In genomic region chr10:102413053-102413705, GRCh38 we compare ENCODE assay signal across 7 cellular contexts. TPM values are rescaled to one million over a fixed set of nuclear protein-coding genes. Genes with fewer than 3 reads are reported as not detected.
DNase-seq lines count a peak whose midpoint lies in the region; ATAC-seq and TF ChIP-seq lines count a peak whose summit lies in the region.
"Had no signal": no experiment of that assay in that cellular context is flagged by ENCODE, and none has a peak within 500 bp of the region (broad histone marks: within the 10 kb centered on the region; RNA-seq: fewer than 3 reads in every experiment).

No MANE protein-coding gene starts in this region.

- intact Hi-C loops in left lung (cut with DNase I), result no loop called here

- in situ Hi-C loops in Caki2 (cut with HindIII; ENCODE audit: low pct_unique_long_range_greater_than_20kb, low sequenced_read_pairs), result no loop called here

- H3K4me1 ChIP-seq in left lung, result peaks cover 0 to 23% of the 10 kb centered on the region in 2 donors

- peaks cover 12% of the 10 kb centered on the region for H3K27me3 Mint-ChIP-seq in brain

- H3K36me3 Mint-ChIP-seq in brain, result peaks cover 3% of the 10 kb centered on the region

- no peaks in the 10 kb centered on the region for H3K9me3 ChIP-seq in left lung

- H3K4me3 ChIP-seq in left lung, result no peak overlapping the region

- peak; percentile 22 for DNase-seq in Caki2 (ENCODE audit: low read depth)
- DNase-seq in NCI-H1105 (lab: John Stamatoyannopoulos, UW), result peak; percentile 74
- no peak for DNase-seq in left lung
- no peak for DNase-seq in KG1 (lab: John Stamatoyannopoulos, UW)
- DNase-seq: central memory CD4-positive, alpha-beta T cell had no signal

- peaks cover 0 to 4% (median 0%) of the 10 kb centered on the region in 5 experiments for H3K9me3 Mint-ChIP-seq in brain

- H3K27ac ChIP-seq in left lung, result no peak overlapping the region

- ATAC-seq in HG03108 (IDR thresholded peaks at IDR 0.05; ENCODE audit: unreplicated experiment) (no peak), left lung (no peak)

- H3K4me3 Mint-ChIP-seq in brain, result peak overlapping the region; percentile 52 to 72 (median 63)

- H3K27me3 ChIP-seq in left lung, result peaks cover 34 to 100% of the 10 kb centered on the region in 2 donors

- H3K36me3 ChIP-seq in left lung, result no peaks in the 10 kb centered on the region

- H3K27ac Mint-ChIP-seq in brain, result peak overlapping the region; percentile 80 to 98 (median 87)

- no peak for TF ChIP-seq CTCF in brain (conservative IDR thresholded peaks at IDR 0.05)
- TF ChIP-seq CTCF in left lung (IDR thresholded peaks at IDR 0.05), result no peak

- peaks cover 87% of the 10 kb centered on the region for H3K4me1 Mint-ChIP-seq in brain

RNA-seq across cellular contexts. Expression of gene PSD, which starts 5.4 kb away (rescaled TPM):
- total RNA-seq in Caki2 (2014; rRNA removed; shearing (Covaris generic); ENCODE audit: low replicate concordance), result 0.78 and 0.87 TPM in 2 replicates
- polyA plus RNA-seq in brain (ENCODE audit: insufficient read depth, low read depth, low replicate concordance), result 104 TPM
- total RNA-seq in left lung, result 1 to 10 TPM; 1.4 to 5.4 TPM

RNA-seq across cellular contexts. Expression of gene FBXL15, which starts 7.5 kb away (rescaled TPM):
- total RNA-seq in Caki2 (2014; rRNA removed; shearing (Covaris generic); ENCODE audit: low replicate concordance), result 18.6 and 28.2 TPM in 2 replicates
- 25.6 TPM for polyA plus RNA-seq in brain (ENCODE audit: insufficient read depth, low read depth, low replicate concordance)
- total RNA-seq in left lung, result 10 to 100 TPM; 17.4 to 18.7 TPM

RNA-seq across cellular contexts. Expression of gene NFKB2, which starts 17.7 kb away (rescaled TPM):
- total RNA-seq in Caki2 (2014; rRNA removed; shearing (Covaris generic); ENCODE audit: low replicate concordance), result 47.8 and 50.8 TPM in 2 replicates
- polyA plus RNA-seq in brain (ENCODE audit: insufficient read depth, low read depth, low replicate concordance), result 6.8 TPM
- 10 to 100 TPM; 37.0 to 50.2 TPM for total RNA-seq in left lung

RNA-seq across cellular contexts. Expression of gene CUEDC2, which starts 19.2 kb away (rescaled TPM):
- 179 and 231 TPM in 2 replicates for total RNA-seq in Caki2 (2014; rRNA removed; shearing (Covaris generic); ENCODE audit: low replicate concordance)
- 213 TPM for polyA plus RNA-seq in brain (ENCODE audit: insufficient read depth, low read depth, low replicate concordance)
- 10 to 100 TPM; 47.0 to 48.2 TPM for total RNA-seq in left lung

RNA-seq across cellular contexts. Expression of gene C10orf95, which starts 38.2 kb away (rescaled TPM):
- total RNA-seq in Caki2 (2014; rRNA removed; shearing (Covaris generic); ENCODE audit: low replicate concordance), result not detected in 2 replicates
- 0.53 TPM for polyA plus RNA-seq in brain (ENCODE audit: insufficient read depth, low read depth, low replicate concordance)
- 1 to 10 TPM; 5.6 to 7.3 TPM for total RNA-seq in left lung

Comparison
In these comparisons a context has a peak if more than half of its experiments do, and no peak if none do; other contexts are left out.
1. DNase-seq: peak in Caki2 (single experiment) and NCI-H1105 (single experiment); none in left lung (0 of 2) and KG1 (single experiment).